In the genomic region with DNA sequence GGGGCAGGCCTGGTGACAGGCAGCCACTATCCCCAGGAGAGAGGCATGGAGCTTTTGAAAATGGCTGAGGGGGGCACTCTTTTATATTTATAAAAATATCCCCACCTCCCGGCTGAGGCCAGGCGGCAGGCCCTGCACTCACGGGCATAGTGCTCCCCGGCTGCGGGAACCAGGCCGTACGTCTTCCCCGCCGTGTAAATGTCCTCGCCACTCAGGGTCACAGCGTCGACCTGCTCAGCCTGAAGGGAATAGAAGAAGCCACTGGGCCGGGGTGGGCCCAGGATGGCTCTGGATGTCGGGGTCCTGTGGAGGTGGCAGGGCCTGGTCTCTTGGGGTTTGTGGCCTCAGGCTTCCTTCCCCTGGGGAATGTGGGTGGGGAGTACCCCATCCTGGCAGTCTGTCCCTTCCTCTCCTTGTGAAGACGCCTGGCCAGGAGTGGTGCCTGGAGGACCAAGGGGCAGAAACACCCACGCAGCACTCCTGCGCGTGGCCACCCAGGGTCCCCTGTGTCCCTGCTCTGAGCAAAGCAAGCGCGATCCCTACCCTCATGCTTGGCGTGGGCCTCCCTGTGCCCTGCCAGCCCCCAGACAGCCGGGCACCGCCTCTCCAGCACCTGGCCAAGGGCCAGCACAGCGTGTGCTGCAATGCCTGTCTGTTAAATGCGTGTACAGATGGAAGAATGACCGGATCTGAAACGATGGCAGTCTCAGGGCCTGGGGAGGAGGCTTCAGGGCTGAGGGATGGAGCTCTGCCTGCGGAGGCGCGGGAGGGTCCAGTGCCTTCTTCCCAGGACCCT, we compare ENCODE assay signal across 2 cellular contexts.
TF ChIP-seq lines count a peak whose summit lies in the region.

No MANE protein-coding gene starts in this region.

TF ChIP-seq in SK-N-SH treated with all-trans-retinoic acid at 6 μM for 48 hours, 23 proteins besides CTCF, POLR2A, EP300 and RAD21:
- TF ChIP-seq, protein P1, sequence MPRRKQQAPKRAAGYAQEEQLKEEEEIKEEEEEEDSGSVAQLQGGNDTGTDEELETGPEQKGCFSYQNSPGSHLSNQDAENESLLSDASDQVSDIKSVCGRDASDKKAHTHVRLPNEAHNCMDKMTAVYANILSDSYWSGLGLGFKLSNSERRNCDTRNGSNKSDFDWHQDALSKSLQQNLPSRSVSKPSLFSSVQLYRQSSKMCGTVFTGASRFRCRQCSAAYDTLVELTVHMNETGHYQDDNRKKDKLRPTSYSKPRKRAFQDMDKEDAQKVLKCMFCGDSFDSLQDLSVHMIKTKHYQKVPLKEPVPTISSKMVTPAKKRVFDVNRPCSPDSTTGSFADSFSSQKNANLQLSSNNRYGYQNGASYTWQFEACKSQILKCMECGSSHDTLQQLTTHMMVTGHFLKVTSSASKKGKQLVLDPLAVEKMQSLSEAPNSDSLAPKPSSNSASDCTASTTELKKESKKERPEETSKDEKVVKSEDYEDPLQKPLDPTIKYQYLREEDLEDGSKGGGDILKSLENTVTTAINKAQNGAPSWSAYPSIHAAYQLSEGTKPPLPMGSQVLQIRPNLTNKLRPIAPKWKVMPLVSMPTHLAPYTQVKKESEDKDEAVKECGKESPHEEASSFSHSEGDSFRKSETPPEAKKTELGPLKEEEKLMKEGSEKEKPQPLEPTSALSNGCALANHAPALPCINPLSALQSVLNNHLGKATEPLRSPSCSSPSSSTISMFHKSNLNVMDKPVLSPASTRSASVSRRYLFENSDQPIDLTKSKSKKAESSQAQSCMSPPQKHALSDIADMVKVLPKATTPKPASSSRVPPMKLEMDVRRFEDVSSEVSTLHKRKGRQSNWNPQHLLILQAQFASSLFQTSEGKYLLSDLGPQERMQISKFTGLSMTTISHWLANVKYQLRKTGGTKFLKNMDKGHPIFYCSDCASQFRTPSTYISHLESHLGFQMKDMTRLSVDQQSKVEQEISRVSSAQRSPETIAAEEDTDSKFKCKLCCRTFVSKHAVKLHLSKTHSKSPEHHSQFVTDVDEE (CRISPR knock-in tag; IDR thresholded peaks at IDR 0.05): no peak
- TF ChIP-seq CSDC2 (CRISPR knock-in tag; IDR thresholded peaks at IDR 0.05): no peak
- TF ChIP-seq ZC3H10 (CRISPR knock-in tag; IDR thresholded peaks at IDR 0.05): no peak
- TF ChIP-seq, protein P2, sequence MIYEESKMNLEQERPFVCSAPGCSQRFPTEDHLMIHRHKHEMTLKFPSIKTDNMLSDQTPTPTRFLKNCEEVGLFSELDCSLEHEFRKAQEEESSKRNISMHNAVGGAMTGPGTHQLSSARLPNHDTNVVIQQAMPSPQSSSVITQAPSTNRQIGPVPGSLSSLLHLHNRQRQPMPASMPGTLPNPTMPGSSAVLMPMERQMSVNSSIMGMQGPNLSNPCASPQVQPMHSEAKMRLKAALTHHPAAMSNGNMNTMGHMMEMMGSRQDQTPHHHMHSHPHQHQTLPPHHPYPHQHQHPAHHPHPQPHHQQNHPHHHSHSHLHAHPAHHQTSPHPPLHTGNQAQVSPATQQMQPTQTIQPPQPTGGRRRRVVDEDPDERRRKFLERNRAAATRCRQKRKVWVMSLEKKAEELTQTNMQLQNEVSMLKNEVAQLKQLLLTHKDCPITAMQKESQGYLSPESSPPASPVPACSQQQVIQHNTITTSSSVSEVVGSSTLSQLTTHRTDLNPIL (CRISPR knock-in tag; IDR thresholded peaks at IDR 0.05; ENCODE audit: low read depth): no peak
- TF ChIP-seq SNAI2 (CRISPR knock-in tag; IDR thresholded peaks at IDR 0.05): no peak
- TF ChIP-seq GLIS3 (CRISPR knock-in tag; IDR thresholded peaks at IDR 0.05): no peak
- no peak for TF ChIP-seq ESRRG (CRISPR knock-in tag; IDR thresholded peaks at IDR 0.05)
- no peak for TF ChIP-seq ZNF70 (CRISPR knock-in tag; IDR thresholded peaks at IDR 0.05)

TF ChIP-seq in HepG2, 621 proteins besides CTCF, POLR2A, EP300 and RAD21:
- TF ChIP-seq, protein P3, sequence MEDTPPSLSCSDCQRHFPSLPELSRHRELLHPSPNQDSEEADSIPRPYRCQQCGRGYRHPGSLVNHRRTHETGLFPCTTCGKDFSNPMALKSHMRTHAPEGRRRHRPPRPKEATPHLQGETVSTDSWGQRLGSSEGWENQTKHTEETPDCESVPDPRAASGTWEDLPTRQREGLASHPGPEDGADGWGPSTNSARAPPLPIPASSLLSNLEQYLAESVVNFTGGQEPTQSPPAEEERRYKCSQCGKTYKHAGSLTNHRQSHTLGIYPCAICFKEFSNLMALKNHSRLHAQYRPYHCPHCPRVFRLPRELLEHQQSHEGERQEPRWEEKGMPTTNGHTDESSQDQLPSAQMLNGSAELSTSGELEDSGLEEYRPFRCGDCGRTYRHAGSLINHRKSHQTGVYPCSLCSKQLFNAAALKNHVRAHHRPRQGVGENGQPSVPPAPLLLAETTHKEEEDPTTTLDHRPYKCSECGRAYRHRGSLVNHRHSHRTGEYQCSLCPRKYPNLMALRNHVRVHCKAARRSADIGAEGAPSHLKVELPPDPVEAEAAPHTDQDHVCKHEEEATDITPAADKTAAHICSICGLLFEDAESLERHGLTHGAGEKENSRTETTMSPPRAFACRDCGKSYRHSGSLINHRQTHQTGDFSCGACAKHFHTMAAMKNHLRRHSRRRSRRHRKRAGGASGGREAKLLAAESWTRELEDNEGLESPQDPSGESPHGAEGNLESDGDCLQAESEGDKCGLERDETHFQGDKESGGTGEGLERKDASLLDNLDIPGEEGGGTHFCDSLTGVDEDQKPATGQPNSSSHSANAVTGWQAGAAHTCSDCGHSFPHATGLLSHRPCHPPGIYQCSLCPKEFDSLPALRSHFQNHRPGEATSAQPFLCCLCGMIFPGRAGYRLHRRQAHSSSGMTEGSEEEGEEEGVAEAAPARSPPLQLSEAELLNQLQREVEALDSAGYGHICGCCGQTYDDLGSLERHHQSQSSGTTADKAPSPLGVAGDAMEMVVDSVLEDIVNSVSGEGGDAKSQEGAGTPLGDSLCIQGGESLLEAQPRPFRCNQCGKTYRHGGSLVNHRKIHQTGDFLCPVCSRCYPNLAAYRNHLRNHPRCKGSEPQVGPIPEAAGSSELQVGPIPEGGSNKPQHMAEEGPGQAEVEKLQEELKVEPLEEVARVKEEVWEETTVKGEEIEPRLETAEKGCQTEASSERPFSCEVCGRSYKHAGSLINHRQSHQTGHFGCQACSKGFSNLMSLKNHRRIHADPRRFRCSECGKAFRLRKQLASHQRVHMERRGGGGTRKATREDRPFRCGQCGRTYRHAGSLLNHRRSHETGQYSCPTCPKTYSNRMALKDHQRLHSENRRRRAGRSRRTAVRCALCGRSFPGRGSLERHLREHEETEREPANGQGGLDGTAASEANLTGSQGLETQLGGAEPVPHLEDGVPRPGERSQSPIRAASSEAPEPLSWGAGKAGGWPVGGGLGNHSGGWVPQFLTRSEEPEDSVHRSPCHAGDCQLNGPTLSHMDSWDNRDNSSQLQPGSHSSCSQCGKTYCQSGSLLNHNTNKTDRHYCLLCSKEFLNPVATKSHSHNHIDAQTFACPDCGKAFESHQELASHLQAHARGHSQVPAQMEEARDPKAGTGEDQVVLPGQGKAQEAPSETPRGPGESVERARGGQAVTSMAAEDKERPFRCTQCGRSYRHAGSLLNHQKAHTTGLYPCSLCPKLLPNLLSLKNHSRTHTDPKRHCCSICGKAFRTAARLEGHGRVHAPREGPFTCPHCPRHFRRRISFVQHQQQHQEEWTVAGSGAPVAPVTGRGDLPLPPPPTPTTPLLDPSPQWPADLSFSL (CRISPR knock-in tag; IDR thresholded peaks at IDR 0.05): no peak
- TF ChIP-seq CBX2 (IDR thresholded peaks at IDR 0.05; ENCODE audit: low read depth, low read length) (no peak), CBX2 (CRISPR knock-in tag; IDR thresholded peaks at IDR 0.05; ENCODE audit: low read depth) (no peak), AGO2 (optimal IDR thresholded peaks at IDR 0.05; ENCODE audit: low read depth, low read length) (peak; percentile 33)
- TF ChIP-seq, protein P4, sequence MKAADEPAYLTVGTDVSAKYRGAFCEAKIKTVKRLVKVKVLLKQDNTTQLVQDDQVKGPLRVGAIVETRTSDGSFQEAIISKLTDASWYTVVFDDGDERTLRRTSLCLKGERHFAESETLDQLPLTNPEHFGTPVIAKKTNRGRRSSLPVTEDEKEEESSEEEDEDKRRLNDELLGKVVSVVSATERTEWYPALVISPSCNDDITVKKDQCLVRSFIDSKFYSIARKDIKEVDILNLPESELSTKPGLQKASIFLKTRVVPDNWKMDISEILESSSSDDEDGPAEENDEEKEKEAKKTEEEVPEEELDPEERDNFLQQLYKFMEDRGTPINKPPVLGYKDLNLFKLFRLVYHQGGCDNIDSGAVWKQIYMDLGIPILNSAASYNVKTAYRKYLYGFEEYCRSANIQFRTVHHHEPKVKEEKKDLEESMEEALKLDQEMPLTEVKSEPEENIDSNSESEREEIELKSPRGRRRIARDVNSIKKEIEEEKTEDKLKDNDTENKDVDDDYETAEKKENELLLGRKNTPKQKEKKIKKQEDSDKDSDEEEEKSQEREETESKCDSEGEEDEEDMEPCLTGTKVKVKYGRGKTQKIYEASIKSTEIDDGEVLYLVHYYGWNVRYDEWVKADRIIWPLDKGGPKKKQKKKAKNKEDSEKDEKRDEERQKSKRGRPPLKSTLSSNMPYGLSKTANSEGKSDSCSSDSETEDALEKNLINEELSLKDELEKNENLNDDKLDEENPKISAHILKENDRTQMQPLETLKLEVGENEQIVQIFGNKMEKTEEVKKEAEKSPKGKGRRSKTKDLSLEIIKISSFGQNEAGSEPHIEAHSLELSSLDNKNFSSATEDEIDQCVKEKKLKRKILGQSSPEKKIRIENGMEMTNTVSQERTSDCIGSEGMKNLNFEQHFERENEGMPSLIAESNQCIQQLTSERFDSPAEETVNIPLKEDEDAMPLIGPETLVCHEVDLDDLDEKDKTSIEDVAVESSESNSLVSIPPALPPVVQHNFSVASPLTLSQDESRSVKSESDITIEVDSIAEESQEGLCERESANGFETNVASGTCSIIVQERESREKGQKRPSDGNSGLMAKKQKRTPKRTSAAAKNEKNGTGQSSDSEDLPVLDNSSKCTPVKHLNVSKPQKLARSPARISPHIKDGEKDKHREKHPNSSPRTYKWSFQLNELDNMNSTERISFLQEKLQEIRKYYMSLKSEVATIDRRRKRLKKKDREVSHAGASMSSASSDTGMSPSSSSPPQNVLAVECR (CRISPR knock-in tag; IDR thresholded peaks at IDR 0.05; ENCODE audit: borderline replicate concordance): no peak
